ENCODE assay signal across 8 cellular contexts in genomic region chrX:154436597-154437397, GRCh38. TPM values are rescaled to one million over a fixed set of nuclear protein-coding genes. Genes with fewer than 3 reads are reported as not detected.
A peak's percentile ranks its signal among the peaks of the same experiment; 100 is the strongest.
DNase-seq lines count a peak whose midpoint lies in the region; ATAC-seq and TF ChIP-seq lines count a peak whose summit lies in the region.

GDI1 (plus strand) TSS chrX:154437154; CDS start chrX:154437255, 101 bp downstream.

- TF ChIP-seq CTCF in C4-2B (conservative IDR thresholded peaks at IDR 0.05) (no peak), epithelial cell of esophagus (IDR thresholded peaks at IDR 0.05; ENCODE audit: insufficient read depth, low read depth, low read length, missing control alignments) (no peak)

- H3K9ac ChIP-seq in GM23248, result peak within 1 kb of the TSS; percentile 80
- peak within 1 kb of the TSS; percentile 41 to 75 for H3K9ac ChIP-seq in mucosa of rectum (ENCODE audit: low read depth in 1 of 2, low read length in 2 of 2)

- no peak for ATAC-seq in GM21526 (IDR thresholded peaks at IDR 0.05; ENCODE audit: low FRiP score, unreplicated experiment)

- peak; percentile 65 for DNase-seq in GM23248
- peak; percentile 30 for DNase-seq in NCI-H460 (ENCODE audit: extremely low read depth, low read depth)
- DNase-seq in activated T-cell treated with anti-CD3 and anti-CD28 coated beads for 24 hours (ENCODE audit: low read depth), result peak; percentile 34
- DNase-seq in epithelial cell of esophagus (ENCODE audit: low read depth), result peak; percentile 43
- DNase-seq in substantia nigra (lab: John Stamatoyannopoulos, UW), result peak in 23 of 49 donors; percentile 8 to 72 (median 28)

- peak within 1 kb of the TSS; percentile 78 for H3K4me2 ChIP-seq in GM23248 (ENCODE audit: unreplicated experiment)

- H3K27ac ChIP-seq in C4-2B (peak within 1 kb of the TSS; percentile 85), GM23248 (peak within 1 kb of the TSS; percentile 59; the same call in 1 of the 2 replicates), mucosa of rectum (ENCODE audit: low read depth in 2 of 2, low read length in 2 of 2) (peak within 1 kb of the TSS; percentile 62 to 65), substantia nigra (ENCODE audit: low read depth, low read length, poor library complexity, severe bottlenecking) (peak within 1 kb of the TSS; percentile 70)

- peaks cover 37% of the 10 kb centered on the region for H3K79me2 ChIP-seq in GM23248 (ENCODE audit: insufficient read depth)

- no peaks in the 10 kb centered on the region for H3F3A ChIP-seq in GM23248 (ENCODE audit: insufficient read depth)

- H3K36me3 ChIP-seq in GM23248 (ENCODE audit: low read depth) (no peaks in the 10 kb centered on the region), mucosa of rectum (ENCODE audit: control insufficient read depth in 2 of 2, insufficient read depth in 2 of 2, low read length in 2 of 2) (peaks cover 4 to 11% of the 10 kb centered on the region in 2 donors)

- in situ Hi-C loops in GM23248 (cut with MboI), result no loop called here

- H3K9me3 ChIP-seq in GM23248 (ENCODE audit: low read depth), result no peaks in the 10 kb centered on the region
- no peaks in the 10 kb centered on the region for H3K9me3 ChIP-seq in mucosa of rectum (ENCODE audit: control insufficient read depth in 2 of 2, low read length in 2 of 2)

- H2AFZ ChIP-seq in GM23248, result 0 out of 2 replicates have a peak within 1 kb of the TSS, but pooled peaks have one; percentile 33

- H3K27me3 ChIP-seq in GM23248 (replicated peaks; ENCODE audit: insufficient read depth) (no peaks in the 10 kb centered on the region), mucosa of rectum (ENCODE audit: control insufficient read depth in 2 of 2, insufficient read depth in 2 of 2, low read length in 2 of 2) (peaks cover 0 to 3% of the 10 kb centered on the region in 2 donors)

- no peaks in the 10 kb centered on the region for H3K9me2 ChIP-seq in GM23248 (ENCODE audit: insufficient read depth)

- H3K4me1 ChIP-seq in GM23248 (ENCODE audit: insufficient read depth), result no peaks in the 10 kb centered on the region
- peaks cover 0 to 2% of the 10 kb centered on the region in 2 donors for H3K4me1 ChIP-seq in mucosa of rectum (ENCODE audit: control insufficient read depth in 2 of 2, insufficient read depth in 2 of 2, low read length in 2 of 2)

- H3K4me3 ChIP-seq in GM23248, result peak within 1 kb of the TSS; percentile 79
- peak within 1 kb of the TSS; percentile 57 for H3K4me3 ChIP-seq in epithelial cell of esophagus (ENCODE audit: low read length)
- H3K4me3 ChIP-seq in mucosa of rectum (ENCODE audit: low read length in 2 of 2), result peak within 1 kb of the TSS; percentile 69 to 77

- no peaks in the 10 kb centered on the region for H4K20me1 ChIP-seq in GM23248 (ENCODE audit: insufficient read depth)

- 4% methylated on average over 15 of the region's 118 CpGs; no CpG with 5 or more reads in 1 of the 2 experiments for WGBS in GM23248 (ENCODE audit: low coverage in 1 of 2, low lambda C conversion rate in 2 of 2, missing lambda C conversion rate in 2 of 2), 2 experiments

RNA-seq across cellular contexts. Expression of gene GDI1, which starts in this region (rescaled TPM):
- total RNA-seq in GM23248 (2014; rRNA removed; shearing (Covaris generic)), result 196 and 228 TPM in 2 replicates
- polyA plus RNA-seq in GM23248 (2016; fragmentation: Nextera tagmentation; extraction: Ambion mirVana), result 82.2 and 87.1 TPM in 2 replicates
- 99.9 and 117 TPM in 2 replicates for total RNA-seq in NCI-H460 (2014; rRNA removed; shearing (Covaris generic))
- polyA plus RNA-seq in NCI-H460 (2014; cell fraction: nucleus; rRNA removed), result 234 and 246 TPM in 2 replicates
